In genomic region chr2:234352270-234352669, GRCh38 we compare ENCODE assay signal across 27 cellular contexts.
"Had no signal": no experiment of that assay in that cellular context is flagged by ENCODE, and none has a peak within 500 bp of the region (broad histone marks: within the 10 kb centered on the region; RNA-seq: fewer than 3 reads in every experiment).

No MANE protein-coding gene starts in this region.

- H3K4me3 ChIP-seq: coronary artery had no signal

- ATAC-seq: activated CD4-positive, alpha-beta T cell treated with anti-CD3 and anti-CD28 coated beads for 36 hours; activated CD8-positive, alpha-beta T cell treated with anti-CD3 and anti-CD28 coated beads, Interleukin-2, amount 10 ng/mL, durations not matched to agents 7 days and 5 days; activated T-cell treated with anti-CD3 and anti-CD28 coated beads, Interleukin-2, amount 50 U/mL, for 4 hours; activated T-helper 17 cell treated with anti-CD3 and anti-CD28 coated beads, Interleukin-2, amount 50 U/mL, for 72 hours; effector memory CD8-positive, alpha-beta T cell; T-cell had no signal

- H3K27ac ChIP-seq: brain microvascular endothelial cell, coronary artery, epithelial cell of prostate had no signal

- DNase-seq: activated CD4-positive, alpha-beta memory T cell treated with anti-CD3 and anti-CD28 coated beads for 36 hours; activated CD4-positive, alpha-beta T cell treated with anti-CD3 and anti-CD28 coated beads for 36 hours; activated CD4-positive, alpha-beta T cell treated with anti-CD3 and anti-CD28 coated beads, Interleukin-2, amount 10 ng/mL, durations not matched to agents 24 days and 14 days; activated CD4-positive, CD25-positive, alpha-beta regulatory T cell; activated CD4-positive, CD25-positive, alpha-beta regulatory T cell treated with anti-CD3 and anti-CD28 coated beads, Interleukin-2, amount 50 U/mL, for 72 hours; activated CD8-positive, alpha-beta T cell treated with anti-CD3 and anti-CD28 coated beads, Interleukin-2, amount 10 ng/mL, durations not matched to agents 7 days and 5 days; activated effector memory CD4-positive, alpha-beta T cell treated with Interleukin-2 at 50 U/mL for 16 hours; activated gamma-delta T cell treated with Interleukin-2 at 50 U/mL for 16 hours; activated naive CD4-positive, alpha-beta T cell treated with anti-CD3 and anti-CD28 coated beads, Interleukin-2, amount 50 U/mL, for 16 hours; activated naive CD4-positive, alpha-beta T cell treated with Interleukin-2 at 50 U/mL for 16 hours; activated T-cell treated with anti-CD3 and anti-CD28 coated beads, Interleukin-2, amount 50 U/mL, for 4 hours; amniotic stem cell; anterior cingulate cortex; brain microvascular endothelial cell; effector CD4-positive, alpha-beta T cell; effector memory CD8-positive, alpha-beta T cell; foreskin fibroblast; T-cell; T-helper 9 cell had no signal

- H3K27me3 ChIP-seq: brain microvascular endothelial cell had no signal

- H3K36me3 ChIP-seq: brain microvascular endothelial cell had no signal

- FAIRE-seq: astrocyte, bronchial epithelial cell, endometrium, endothelial cell of umbilical vein, frontal cortex had no signal
